In genomic region chrY:13432293-13433025, GRCh38 we compare ENCODE assay signal across 25 cellular contexts. TPM values are rescaled to one million over a fixed set of nuclear protein-coding genes. Genes with fewer than 3 reads are reported as not detected.
A peak's percentile ranks its signal among the peaks of the same experiment; 100 is the strongest.
DNase-seq lines count a peak whose midpoint lies in the region; ATAC-seq lines count a peak whose summit lies in the region.
"Had no signal": no experiment of that assay in that cellular context is flagged by ENCODE, and none has a peak within 500 bp of the region (broad histone marks: within the 10 kb centered on the region; RNA-seq: fewer than 3 reads in every experiment).

No MANE protein-coding gene starts in this region.

- peak overlapping the region; percentile 22 for H3K27ac ChIP-seq in trophoblast cell (ENCODE audit: low read depth, low read length)
- H3K27ac ChIP-seq: BLaER1, breast epithelium, upper lobe of left lung had no signal

- H2BK5ac ChIP-seq in trophoblast cell (ENCODE audit: low read depth, low read length, poor library complexity) = no peak overlapping the region

- no peak overlapping the region for H3K4me2 ChIP-seq in trophoblast cell (ENCODE audit: low read length)
- H3K4me2 ChIP-seq: BLaER1 had no signal

- H3K36me3 ChIP-seq in trophoblast cell (ENCODE audit: control insufficient read depth in 1 of 2, insufficient read depth in 2 of 2, low read length in 2 of 2) = peaks cover 0 to 3% of the 10 kb centered on the region in 2 experiments
- H3K36me3 ChIP-seq: BLaER1, breast epithelium, upper lobe of left lung had no signal

- H3K4me1 Mint-ChIP-seq in activated naive CD4-positive, alpha-beta T cell treated with anti-CD3 and anti-CD28 coated beads for 36 hours (ENCODE audit: low read depth) = peaks cover 46% of the 10 kb centered on the region
- peaks cover 18% of the 10 kb centered on the region for H3K4me1 Mint-ChIP-seq in activated T-helper 17 cell treated with anti-CD3 and anti-CD28 coated beads, Interleukin-2, amount 50 U/mL, for 72 hours

- no peak overlapping the region for H2BK120ac ChIP-seq in trophoblast cell (ENCODE audit: insufficient read depth, low read length, poor library complexity)

- peaks cover 74% of the 10 kb centered on the region for H3K36me3 Mint-ChIP-seq in activated naive CD4-positive, alpha-beta T cell treated with anti-CD3 and anti-CD28 coated beads for 36 hours (ENCODE audit: low read depth)
- H3K36me3 Mint-ChIP-seq in activated T-helper 17 cell treated with anti-CD3 and anti-CD28 coated beads, Interleukin-2, amount 50 U/mL, for 72 hours (ENCODE audit: low read depth) = peaks cover 84% of the 10 kb centered on the region

- H3K27me3 ChIP-seq in trophoblast cell (ENCODE audit: insufficient read depth, low read length) = no peaks in the 10 kb centered on the region
- H3K27me3 ChIP-seq: BLaER1, breast epithelium, upper lobe of left lung had no signal

- peaks cover 42% of the 10 kb centered on the region for H3K9me3 Mint-ChIP-seq in activated naive CD4-positive, alpha-beta T cell treated with anti-CD3 and anti-CD28 coated beads for 36 hours
- peaks cover 4% of the 10 kb centered on the region for H3K9me3 Mint-ChIP-seq in activated T-helper 17 cell treated with anti-CD3 and anti-CD28 coated beads, Interleukin-2, amount 50 U/mL, for 72 hours

- H3K23ac ChIP-seq in trophoblast cell (ENCODE audit: low read length) = no peak overlapping the region

- no peak overlapping the region for H3K4me3 Mint-ChIP-seq in activated naive CD4-positive, alpha-beta T cell treated with anti-CD3 and anti-CD28 coated beads for 36 hours
- H3K4me3 Mint-ChIP-seq in activated T-helper 17 cell treated with anti-CD3 and anti-CD28 coated beads, Interleukin-2, amount 50 U/mL, for 72 hours = peak overlapping the region; percentile 90

- H3K27me3 Mint-ChIP-seq in activated naive CD4-positive, alpha-beta T cell treated with anti-CD3 and anti-CD28 coated beads for 36 hours (ENCODE audit: low read depth) = no peaks in the 10 kb centered on the region
- H3K27me3 Mint-ChIP-seq in activated T-helper 17 cell treated with anti-CD3 and anti-CD28 coated beads, Interleukin-2, amount 50 U/mL, for 72 hours = no peaks in the 10 kb centered on the region
- H3K27me3 Mint-ChIP-seq: naive thymus-derived CD4-positive, alpha-beta T cell had no signal

- ATAC-seq in activated T-helper 17 cell treated with anti-CD3 and anti-CD28 coated beads, Interleukin-2, amount 50 U/mL, for 72 hours (replicated peaks) = peak; percentile 25
- ATAC-seq in GM21381 (IDR thresholded peaks at IDR 0.05; ENCODE audit: unreplicated experiment) = no peak
- ATAC-seq in HG03135 (IDR thresholded peaks at IDR 0.05; ENCODE audit: unreplicated experiment) = no peak
- ATAC-seq: naive thymus-derived CD4-positive, alpha-beta T cell had no signal

- peaks cover 4% of the 10 kb centered on the region for H3K79me2 ChIP-seq in trophoblast cell (ENCODE audit: control insufficient read depth, insufficient read depth, low read length, poor library complexity)

- peaks cover 9 to 18% of the 10 kb centered on the region in 2 experiments for H3K4me1 ChIP-seq in trophoblast cell (ENCODE audit: control insufficient read depth in 1 of 2, insufficient read depth in 2 of 2, low read length in 2 of 2)
- H3K4me1 ChIP-seq: BLaER1, breast epithelium, upper lobe of left lung had no signal

- no peak overlapping the region for H3K18ac ChIP-seq in trophoblast cell (ENCODE audit: low read length)

- no peak overlapping the region for H2AFZ ChIP-seq in trophoblast cell (ENCODE audit: insufficient read depth, low read length, poor library complexity)

- H4K12ac ChIP-seq in trophoblast cell (ENCODE audit: low read depth, low read length) = no peak overlapping the region

- H4K8ac ChIP-seq in trophoblast cell (ENCODE audit: low read depth, low read length) = no peak overlapping the region

- no peaks in the 10 kb centered on the region for H3K9me3 ChIP-seq in trophoblast cell (ENCODE audit: insufficient read depth, low read depth, low read length)
- H3K9me3 ChIP-seq: BLaER1, breast epithelium had no signal

- peak overlapping the region; percentile 61 for H3K27ac Mint-ChIP-seq in activated naive CD4-positive, alpha-beta T cell treated with anti-CD3 and anti-CD28 coated beads for 36 hours
- peak overlapping the region; percentile 76 for H3K27ac Mint-ChIP-seq in activated T-helper 17 cell treated with anti-CD3 and anti-CD28 coated beads, Interleukin-2, amount 50 U/mL, for 72 hours

- no peak overlapping the region for H3K14ac ChIP-seq in trophoblast cell (ENCODE audit: low read length)

- DNase-seq in activated naive CD4-positive, alpha-beta T cell treated with anti-CD3 and anti-CD28 coated beads for 36 hours = no peak
- no peak for DNase-seq in activated naive CD4-positive, alpha-beta T cell treated with Interleukin-2 at 50 U/mL for 16 hours
- peak; percentile 52 for DNase-seq in Jurkat, Clone E6-1 (ENCODE audit: low read depth, low spot score)
- DNase-seq in trophoblast cell (peak in 1 of 2 donors; percentile 40), NAMALWA (ENCODE audit: low spot score) (no peak)
- DNase-seq: activated CD4-positive, alpha-beta T cell treated with anti-CD3 and anti-CD28 coated beads for 1 hour; activated CD8-positive, alpha-beta memory T cell treated with anti-CD3 and anti-CD28 coated beads, Interleukin-2, amount 50 U/mL, for 48 hours; activated effector memory CD4-positive, alpha-beta T cell treated with Interleukin-2 at 50 U/mL for 16 hours; Calu3; effector CD4-positive, alpha-beta T cell; midbrain; naive thymus-derived CD4-positive, alpha-beta T cell; NCI-H1417 treated with DMSO at 0.1 percent for 48 hours; NCI-H2081; NCI-H774; upper lobe of left lung had no signal

- intact Hi-C loops in activated naive CD4-positive, alpha-beta T cell treated with anti-CD3 and anti-CD28 coated beads for 36 hours (cut with micrococcal nuclease) = loop anchor here (10.0 kb wide), 1 partner anchor 272 kb away; the partner anchor contains the start of gene TMSB4Y

- peak overlapping the region; percentile 1 for H4K91ac ChIP-seq in trophoblast cell (ENCODE audit: low read depth, low read length)

- WGBS in trophoblast cell (ENCODE audit: extremely low coverage, insufficient coverage, insufficient read length) = no CpG with 5 or more reads among the region's 3 CpGs

- peaks cover 12% of the 10 kb centered on the region for H3K79me1 ChIP-seq in trophoblast cell (ENCODE audit: low read length)

- no peak overlapping the region for H3K4me3 ChIP-seq in Jurkat, Clone E6-1 (ENCODE audit: low read length)
- no peak overlapping the region for H3K4me3 ChIP-seq in trophoblast cell (ENCODE audit: low read depth, low read length)
- H3K4me3 ChIP-seq: BLaER1, breast epithelium, upper lobe of left lung had no signal

- H3K9ac ChIP-seq in trophoblast cell (ENCODE audit: low read length) = no peak overlapping the region
- H3K9ac ChIP-seq: BLaER1 had no signal

- CTCF ChIA-PET in activated naive CD4-positive, alpha-beta T cell treated with anti-CD3 and anti-CD28 coated beads for 36 hours (lab: Charles Lee) = no interaction called here

- no peak overlapping the region for H2AK5ac ChIP-seq in trophoblast cell (ENCODE audit: low read length)

- no peak overlapping the region for H2BK12ac ChIP-seq in trophoblast cell (ENCODE audit: low read length)

- no peak overlapping the region for H3K4ac ChIP-seq in trophoblast cell (ENCODE audit: low read depth, low read length)

RNA-seq across cellular contexts. Expression of gene UTY, which starts 47.4 kb away (rescaled TPM):
- total RNA-seq in activated naive CD4-positive, alpha-beta T cell treated with anti-CD3 and anti-CD28 coated beads for 36 hours = 10 to 100 TPM; 15.9 to 20.2 TPM
- not detected for polyA plus RNA-seq in Jurkat, Clone E6-1 (2012; ENCODE audit: insufficient read depth, insufficient read length)
- 10 to 100 TPM; 23.1 to 46.2 TPM for total RNA-seq in activated T-helper 17 cell treated with anti-CD3 and anti-CD28 coated beads, Interleukin-2, amount 50 U/mL, for 72 hours
- polyA plus RNA-seq in trophoblast cell (2013) = 6.7 and 6.8 TPM in 2 replicates
- total RNA-seq: Calu3, osteocyte, renal cortical epithelial cell, SK-MEL-5 had no signal
- polyA plus RNA-seq: keratinocyte; naive thymus-derived CD4-positive, alpha-beta T cell had no signal
